1 cellular context compared by ENCODE assay signal in genomic region chr2:100142393-100142792, GRCh38.
A peak's percentile ranks its signal among the peaks of the same experiment; 100 is the strongest.
TF ChIP-seq lines count a peak whose summit lies in the region.

A gene with protein sequence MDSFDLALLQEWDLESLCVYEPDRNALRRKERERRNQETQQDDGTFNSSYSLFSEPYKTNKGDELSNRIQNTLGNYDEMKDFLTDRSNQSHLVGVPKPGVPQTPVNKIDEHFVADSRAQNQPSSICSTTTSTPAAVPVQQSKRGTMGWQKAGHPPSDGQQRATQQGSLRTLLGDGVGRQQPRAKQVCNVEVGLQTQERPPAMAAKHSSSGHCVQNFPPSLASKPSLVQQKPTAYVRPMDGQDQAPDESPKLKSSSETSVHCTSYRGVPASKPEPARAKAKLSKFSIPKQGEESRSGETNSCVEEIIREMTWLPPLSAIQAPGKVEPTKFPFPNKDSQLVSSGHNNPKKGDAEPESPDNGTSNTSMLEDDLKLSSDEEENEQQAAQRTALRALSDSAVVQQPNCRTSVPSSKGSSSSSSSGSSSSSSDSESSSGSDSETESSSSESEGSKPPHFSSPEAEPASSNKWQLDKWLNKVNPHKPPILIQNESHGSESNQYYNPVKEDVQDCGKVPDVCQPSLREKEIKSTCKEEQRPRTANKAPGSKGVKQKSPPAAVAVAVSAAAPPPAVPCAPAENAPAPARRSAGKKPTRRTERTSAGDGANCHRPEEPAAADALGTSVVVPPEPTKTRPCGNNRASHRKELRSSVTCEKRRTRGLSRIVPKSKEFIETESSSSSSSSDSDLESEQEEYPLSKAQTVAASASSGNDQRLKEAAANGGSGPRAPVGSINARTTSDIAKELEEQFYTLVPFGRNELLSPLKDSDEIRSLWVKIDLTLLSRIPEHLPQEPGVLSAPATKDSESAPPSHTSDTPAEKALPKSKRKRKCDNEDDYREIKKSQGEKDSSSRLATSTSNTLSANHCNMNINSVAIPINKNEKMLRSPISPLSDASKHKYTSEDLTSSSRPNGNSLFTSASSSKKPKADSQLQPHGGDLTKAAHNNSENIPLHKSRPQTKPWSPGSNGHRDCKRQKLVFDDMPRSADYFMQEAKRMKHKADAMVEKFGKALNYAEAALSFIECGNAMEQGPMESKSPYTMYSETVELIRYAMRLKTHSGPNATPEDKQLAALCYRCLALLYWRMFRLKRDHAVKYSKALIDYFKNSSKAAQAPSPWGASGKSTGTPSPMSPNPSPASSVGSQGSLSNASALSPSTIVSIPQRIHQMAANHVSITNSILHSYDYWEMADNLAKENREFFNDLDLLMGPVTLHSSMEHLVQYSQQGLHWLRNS (N-terminal part only) (minus strand): TSS chr2:100142590. CDS start chr2:100104454, 38,136 bp downstream.

TF ChIP-seq in GM12878, 131 proteins besides CTCF, POLR2A, EP300 and RAD21 (continued from another document and continues in another):
- TF ChIP-seq E2F8 (IDR thresholded peaks at IDR 0.05; ENCODE audit: low read depth, partially characterized antibody) = no peak
- TF ChIP-seq ESRRA (IDR thresholded peaks at IDR 0.05; ENCODE audit: low read length) = no peak
- TF ChIP-seq ZNF217 (IDR thresholded peaks at IDR 0.05) = peak; percentile 87
- TF ChIP-seq HDGF (IDR thresholded peaks at IDR 0.05) = no peak
- TF ChIP-seq HDAC6 (IDR thresholded peaks at IDR 0.05; ENCODE audit: unreplicated experiment) = no peak
- TF ChIP-seq PAX5 (IDR thresholded peaks at IDR 0.05; ENCODE audit: borderline replicate concordance, low read depth, low read length) = peak; percentile 98
- TF ChIP-seq MXI1 (IDR thresholded peaks at IDR 0.05; ENCODE audit: low read depth, low read length) = no peak
- peak; percentile 49 for TF ChIP-seq SP1 (IDR thresholded peaks at IDR 0.05; ENCODE audit: low read depth, low read length)
- TF ChIP-seq, protein P1, sequence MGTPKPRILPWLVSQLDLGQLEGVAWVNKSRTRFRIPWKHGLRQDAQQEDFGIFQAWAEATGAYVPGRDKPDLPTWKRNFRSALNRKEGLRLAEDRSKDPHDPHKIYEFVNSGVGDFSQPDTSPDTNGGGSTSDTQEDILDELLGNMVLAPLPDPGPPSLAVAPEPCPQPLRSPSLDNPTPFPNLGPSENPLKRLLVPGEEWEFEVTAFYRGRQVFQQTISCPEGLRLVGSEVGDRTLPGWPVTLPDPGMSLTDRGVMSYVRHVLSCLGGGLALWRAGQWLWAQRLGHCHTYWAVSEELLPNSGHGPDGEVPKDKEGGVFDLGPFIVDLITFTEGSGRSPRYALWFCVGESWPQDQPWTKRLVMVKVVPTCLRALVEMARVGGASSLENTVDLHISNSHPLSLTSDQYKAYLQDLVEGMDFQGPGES (IDR thresholded peaks at IDR 0.05) = no peak
- TF ChIP-seq, protein P2, sequence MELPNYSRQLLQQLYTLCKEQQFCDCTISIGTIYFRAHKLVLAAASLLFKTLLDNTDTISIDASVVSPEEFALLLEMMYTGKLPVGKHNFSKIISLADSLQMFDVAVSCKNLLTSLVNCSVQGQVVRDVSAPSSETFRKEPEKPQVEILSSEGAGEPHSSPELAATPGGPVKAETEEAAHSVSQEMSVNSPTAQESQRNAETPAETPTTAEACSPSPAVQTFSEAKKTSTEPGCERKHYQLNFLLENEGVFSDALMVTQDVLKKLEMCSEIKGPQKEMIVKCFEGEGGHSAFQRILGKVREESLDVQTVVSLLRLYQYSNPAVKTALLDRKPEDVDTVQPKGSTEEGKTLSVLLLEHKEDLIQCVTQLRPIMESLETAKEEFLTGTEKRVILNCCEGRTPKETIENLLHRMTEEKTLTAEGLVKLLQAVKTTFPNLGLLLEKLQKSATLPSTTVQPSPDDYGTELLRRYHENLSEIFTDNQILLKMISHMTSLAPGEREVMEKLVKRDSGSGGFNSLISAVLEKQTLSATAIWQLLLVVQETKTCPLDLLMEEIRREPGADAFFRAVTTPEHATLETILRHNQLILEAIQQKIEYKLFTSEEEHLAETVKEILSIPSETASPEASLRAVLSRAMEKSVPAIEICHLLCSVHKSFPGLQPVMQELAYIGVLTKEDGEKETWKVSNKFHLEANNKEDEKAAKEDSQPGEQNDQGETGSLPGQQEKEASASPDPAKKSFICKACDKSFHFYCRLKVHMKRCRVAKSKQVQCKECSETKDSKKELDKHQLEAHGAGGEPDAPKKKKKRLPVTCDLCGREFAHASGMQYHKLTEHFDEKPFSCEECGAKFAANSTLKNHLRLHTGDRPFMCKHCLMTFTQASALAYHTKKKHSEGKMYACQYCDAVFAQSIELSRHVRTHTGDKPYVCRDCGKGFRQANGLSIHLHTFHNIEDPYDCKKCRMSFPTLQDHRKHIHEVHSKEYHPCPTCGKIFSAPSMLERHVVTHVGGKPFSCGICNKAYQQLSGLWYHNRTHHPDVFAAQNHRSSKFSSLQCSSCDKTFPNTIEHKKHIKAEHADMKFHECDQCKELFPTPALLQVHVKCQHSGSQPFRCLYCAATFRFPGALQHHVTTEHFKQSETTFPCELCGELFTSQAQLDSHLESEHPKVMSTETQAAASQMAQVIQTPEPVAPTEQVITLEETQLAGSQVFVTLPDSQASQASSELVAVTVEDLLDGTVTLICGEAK (IDR thresholded peaks at IDR 0.05; ENCODE audit: borderline replicate concordance) = no peak
- TF ChIP-seq ZNF207 (IDR thresholded peaks at IDR 0.05; ENCODE audit: borderline replicate concordance) = no peak
- TF ChIP-seq, protein P3, sequence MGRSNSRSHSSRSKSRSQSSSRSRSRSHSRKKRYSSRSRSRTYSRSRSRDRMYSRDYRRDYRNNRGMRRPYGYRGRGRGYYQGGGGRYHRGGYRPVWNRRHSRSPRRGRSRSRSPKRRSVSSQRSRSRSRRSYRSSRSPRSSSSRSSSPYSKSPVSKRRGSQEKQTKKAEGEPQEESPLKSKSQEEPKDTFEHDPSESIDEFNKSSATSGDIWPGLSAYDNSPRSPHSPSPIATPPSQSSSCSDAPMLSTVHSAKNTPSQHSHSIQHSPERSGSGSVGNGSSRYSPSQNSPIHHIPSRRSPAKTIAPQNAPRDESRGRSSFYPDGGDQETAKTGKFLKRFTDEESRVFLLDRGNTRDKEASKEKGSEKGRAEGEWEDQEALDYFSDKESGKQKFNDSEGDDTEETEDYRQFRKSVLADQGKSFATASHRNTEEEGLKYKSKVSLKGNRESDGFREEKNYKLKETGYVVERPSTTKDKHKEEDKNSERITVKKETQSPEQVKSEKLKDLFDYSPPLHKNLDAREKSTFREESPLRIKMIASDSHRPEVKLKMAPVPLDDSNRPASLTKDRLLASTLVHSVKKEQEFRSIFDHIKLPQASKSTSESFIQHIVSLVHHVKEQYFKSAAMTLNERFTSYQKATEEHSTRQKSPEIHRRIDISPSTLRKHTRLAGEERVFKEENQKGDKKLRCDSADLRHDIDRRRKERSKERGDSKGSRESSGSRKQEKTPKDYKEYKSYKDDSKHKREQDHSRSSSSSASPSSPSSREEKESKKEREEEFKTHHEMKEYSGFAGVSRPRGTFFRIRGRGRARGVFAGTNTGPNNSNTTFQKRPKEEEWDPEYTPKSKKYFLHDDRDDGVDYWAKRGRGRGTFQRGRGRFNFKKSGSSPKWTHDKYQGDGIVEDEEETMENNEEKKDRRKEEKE (IDR thresholded peaks at IDR 0.05) = no peak
- no peak for TF ChIP-seq CBX3 (IDR thresholded peaks at IDR 0.05; ENCODE audit: borderline replicate concordance, low read depth)
- peak; percentile 46; the same call in 1 of the 2 replicates for TF ChIP-seq NR2F1 (conservative IDR thresholded peaks at IDR 0.05)
- TF ChIP-seq, protein P4, sequence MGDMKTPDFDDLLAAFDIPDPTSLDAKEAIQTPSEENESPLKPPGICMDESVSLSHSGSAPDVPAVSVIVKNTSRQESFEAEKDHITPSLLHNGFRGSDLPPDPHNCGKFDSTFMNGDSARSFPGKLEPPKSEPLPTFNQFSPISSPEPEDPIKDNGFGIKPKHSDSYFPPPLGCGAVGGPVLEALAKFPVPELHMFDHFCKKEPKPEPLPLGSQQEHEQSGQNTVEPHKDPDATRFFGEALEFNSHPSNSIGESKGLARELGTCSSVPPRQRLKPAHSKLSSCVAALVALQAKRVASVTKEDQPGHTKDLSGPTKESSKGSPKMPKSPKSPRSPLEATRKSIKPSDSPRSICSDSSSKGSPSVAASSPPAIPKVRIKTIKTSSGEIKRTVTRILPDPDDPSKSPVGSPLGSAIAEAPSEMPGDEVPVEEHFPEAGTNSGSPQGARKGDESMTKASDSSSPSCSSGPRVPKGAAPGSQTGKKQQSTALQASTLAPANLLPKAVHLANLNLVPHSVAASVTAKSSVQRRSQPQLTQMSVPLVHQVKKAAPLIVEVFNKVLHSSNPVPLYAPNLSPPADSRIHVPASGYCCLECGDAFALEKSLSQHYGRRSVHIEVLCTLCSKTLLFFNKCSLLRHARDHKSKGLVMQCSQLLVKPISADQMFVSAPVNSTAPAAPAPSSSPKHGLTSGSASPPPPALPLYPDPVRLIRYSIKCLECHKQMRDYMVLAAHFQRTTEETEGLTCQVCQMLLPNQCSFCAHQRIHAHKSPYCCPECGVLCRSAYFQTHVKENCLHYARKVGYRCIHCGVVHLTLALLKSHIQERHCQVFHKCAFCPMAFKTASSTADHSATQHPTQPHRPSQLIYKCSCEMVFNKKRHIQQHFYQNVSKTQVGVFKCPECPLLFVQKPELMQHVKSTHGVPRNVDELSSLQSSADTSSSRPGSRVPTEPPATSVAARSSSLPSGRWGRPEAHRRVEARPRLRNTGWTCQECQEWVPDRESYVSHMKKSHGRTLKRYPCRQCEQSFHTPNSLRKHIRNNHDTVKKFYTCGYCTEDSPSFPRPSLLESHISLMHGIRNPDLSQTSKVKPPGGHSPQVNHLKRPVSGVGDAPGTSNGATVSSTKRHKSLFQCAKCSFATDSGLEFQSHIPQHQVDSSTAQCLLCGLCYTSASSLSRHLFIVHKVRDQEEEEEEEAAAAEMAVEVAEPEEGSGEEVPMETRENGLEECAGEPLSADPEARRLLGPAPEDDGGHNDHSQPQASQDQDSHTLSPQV (IDR thresholded peaks at IDR 0.05) = no peak
- TF ChIP-seq EZH2 (IDR thresholded peaks at IDR 0.05; ENCODE audit: borderline replicate concordance, control insufficient read depth, low read depth, low read length) = peak; percentile 33; the same call in 1 of the 2 replicates
- no peak for TF ChIP-seq SIX5 (IDR thresholded peaks at IDR 0.05; ENCODE audit: low read depth, low read length, severe bottlenecking)
- TF ChIP-seq, protein P5, sequence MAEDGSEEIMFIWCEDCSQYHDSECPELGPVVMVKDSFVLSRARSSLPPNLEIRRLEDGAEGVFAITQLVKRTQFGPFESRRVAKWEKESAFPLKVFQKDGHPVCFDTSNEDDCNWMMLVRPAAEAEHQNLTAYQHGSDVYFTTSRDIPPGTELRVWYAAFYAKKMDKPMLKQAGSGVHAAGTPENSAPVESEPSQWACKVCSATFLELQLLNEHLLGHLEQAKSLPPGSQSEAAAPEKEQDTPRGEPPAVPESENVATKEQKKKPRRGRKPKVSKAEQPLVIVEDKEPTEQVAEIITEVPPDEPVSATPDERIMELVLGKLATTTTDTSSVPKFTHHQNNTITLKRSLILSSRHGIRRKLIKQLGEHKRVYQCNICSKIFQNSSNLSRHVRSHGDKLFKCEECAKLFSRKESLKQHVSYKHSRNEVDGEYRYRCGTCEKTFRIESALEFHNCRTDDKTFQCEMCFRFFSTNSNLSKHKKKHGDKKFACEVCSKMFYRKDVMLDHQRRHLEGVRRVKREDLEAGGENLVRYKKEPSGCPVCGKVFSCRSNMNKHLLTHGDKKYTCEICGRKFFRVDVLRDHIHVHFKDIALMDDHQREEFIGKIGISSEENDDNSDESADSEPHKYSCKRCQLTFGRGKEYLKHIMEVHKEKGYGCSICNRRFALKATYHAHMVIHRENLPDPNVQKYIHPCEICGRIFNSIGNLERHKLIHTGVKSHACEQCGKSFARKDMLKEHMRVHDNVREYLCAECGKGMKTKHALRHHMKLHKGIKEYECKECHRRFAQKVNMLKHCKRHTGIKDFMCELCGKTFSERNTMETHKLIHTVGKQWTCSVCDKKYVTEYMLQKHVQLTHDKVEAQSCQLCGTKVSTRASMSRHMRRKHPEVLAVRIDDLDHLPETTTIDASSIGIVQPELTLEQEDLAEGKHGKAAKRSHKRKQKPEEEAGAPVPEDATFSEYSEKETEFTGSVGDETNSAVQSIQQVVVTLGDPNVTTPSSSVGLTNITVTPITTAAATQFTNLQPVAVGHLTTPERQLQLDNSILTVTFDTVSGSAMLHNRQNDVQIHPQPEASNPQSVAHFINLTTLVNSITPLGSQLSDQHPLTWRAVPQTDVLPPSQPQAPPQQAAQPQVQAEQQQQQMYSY (CRISPR knock-in tag; IDR thresholded peaks at IDR 0.05) = no peak
- no peak for TF ChIP-seq E2F4 (IDR thresholded peaks at IDR 0.05; ENCODE audit: low read depth, low read length)
- TF ChIP-seq, protein P6, sequence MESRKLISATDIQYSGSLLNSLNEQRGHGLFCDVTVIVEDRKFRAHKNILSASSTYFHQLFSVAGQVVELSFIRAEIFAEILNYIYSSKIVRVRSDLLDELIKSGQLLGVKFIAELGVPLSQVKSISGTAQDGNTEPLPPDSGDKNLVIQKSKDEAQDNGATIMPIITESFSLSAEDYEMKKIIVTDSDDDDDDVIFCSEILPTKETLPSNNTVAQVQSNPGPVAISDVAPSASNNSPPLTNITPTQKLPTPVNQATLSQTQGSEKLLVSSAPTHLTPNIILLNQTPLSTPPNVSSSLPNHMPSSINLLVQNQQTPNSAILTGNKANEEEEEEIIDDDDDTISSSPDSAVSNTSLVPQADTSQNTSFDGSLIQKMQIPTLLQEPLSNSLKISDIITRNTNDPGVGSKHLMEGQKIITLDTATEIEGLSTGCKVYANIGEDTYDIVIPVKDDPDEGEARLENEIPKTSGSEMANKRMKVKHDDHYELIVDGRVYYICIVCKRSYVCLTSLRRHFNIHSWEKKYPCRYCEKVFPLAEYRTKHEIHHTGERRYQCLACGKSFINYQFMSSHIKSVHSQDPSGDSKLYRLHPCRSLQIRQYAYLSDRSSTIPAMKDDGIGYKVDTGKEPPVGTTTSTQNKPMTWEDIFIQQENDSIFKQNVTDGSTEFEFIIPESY (IDR thresholded peaks at IDR 0.05) = no peak
- TF ChIP-seq GABPA (IDR thresholded peaks at IDR 0.05; ENCODE audit: low read depth) = peak; percentile 66
- peak; percentile 94; the same call in 1 of the 2 replicates for TF ChIP-seq ZBED1 (IDR thresholded peaks at IDR 0.05; ENCODE audit: borderline replicate concordance)
- TF ChIP-seq MEF2B (IDR thresholded peaks at IDR 0.05; ENCODE audit: partially characterized antibody, poor library complexity, severe bottlenecking) = peak; percentile 50
